Comparison of ENCODE assay signal across 9 cellular contexts in the genomic region with DNA sequence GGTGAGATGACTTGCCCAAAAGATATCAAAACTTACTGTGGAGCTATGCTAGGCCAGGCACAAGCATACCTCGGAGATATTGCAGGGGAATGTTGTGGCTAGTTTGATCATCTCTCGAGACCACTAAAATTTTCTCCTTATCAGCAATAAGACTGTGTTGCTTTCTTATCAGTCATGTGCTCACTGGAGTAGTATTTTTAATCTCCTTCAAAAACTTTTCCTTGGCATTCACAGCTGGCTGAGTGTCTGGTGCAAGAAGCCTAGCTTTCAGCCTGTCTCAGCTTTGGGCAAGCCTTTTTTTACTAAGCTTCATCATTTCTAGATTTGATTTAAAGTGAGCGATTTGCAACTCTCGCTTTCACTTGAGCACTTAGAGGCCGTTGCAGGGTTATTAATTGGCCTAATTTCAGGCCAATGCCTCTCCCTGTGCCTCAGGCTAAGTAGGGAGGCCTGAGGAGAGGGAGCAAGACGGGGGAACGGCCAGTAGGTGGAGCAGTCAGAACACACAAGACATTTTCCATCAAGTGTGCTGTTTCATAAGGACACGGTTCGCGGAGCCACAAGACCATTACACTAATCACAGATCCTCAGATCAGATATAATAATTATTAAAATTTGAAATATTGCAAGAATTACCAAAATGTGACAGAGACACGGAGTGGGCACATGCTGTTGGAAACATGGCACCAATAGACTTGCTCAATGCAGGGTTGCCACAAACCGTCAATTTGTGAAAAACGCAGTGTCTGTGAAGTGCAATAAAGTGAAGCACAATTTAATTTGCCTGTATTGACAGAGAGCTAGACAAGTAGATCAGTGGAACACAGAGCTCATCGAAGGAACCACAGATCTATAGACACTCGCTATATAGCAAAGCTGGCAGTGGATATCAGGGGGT.
DNase-seq lines count a peak whose midpoint lies in the region; ATAC-seq and TF ChIP-seq lines count a peak whose summit lies in the region.
"Had no signal": no experiment of that assay in that cellular context is flagged by ENCODE, and none has a peak within 500 bp of the region (broad histone marks: within the 10 kb centered on the region; RNA-seq: fewer than 3 reads in every experiment).

No MANE protein-coding gene starts in this region.

- no peak overlapping the region for H3K27ac ChIP-seq in thoracic aorta

- peaks cover 20% of the 10 kb centered on the region for H3K27me3 Mint-ChIP-seq in activated T-helper 2 cell treated with anti-CD3 and anti-CD28 coated beads, Interferon-gamma antibody, Interleukin-2, Interleukin-4, amounts not matched to agents 10 μg/mL and 5 μg/mL and 100 μg/mL, durations not matched to agents 14 hours and 24 hours and 36 hours (ENCODE audit: low read depth)

- intact Hi-C loops in activated T-helper 2 cell treated with anti-CD3 and anti-CD28 coated beads, Interferon-gamma antibody, Interleukin-2, Interleukin-4, amounts not matched to agents 10 μg/mL and 5 μg/mL and 100 μg/mL, durations not matched to agents 14 hours and 24 hours and 36 hours (cut with micrococcal nuclease), result loop anchor here (1.0 kb wide), 1 partner anchor 13 kb away; no protein-coding TSS in a partner anchor

- no peaks in the 10 kb centered on the region for H3K9me3 Mint-ChIP-seq in activated T-helper 2 cell treated with anti-CD3 and anti-CD28 coated beads, Interferon-gamma antibody, Interleukin-2, Interleukin-4, amounts not matched to agents 10 μg/mL and 5 μg/mL and 100 μg/mL, durations not matched to agents 14 hours and 24 hours and 36 hours
- H3K9me3 Mint-ChIP-seq: T-helper 1 cell treated with Interleukin-12 subunit alpha and Interleukin-12 subunit beta and Interleukin-4 antibody, amounts not matched to agents 30 μg/mL and 1 μg/mL, for 36 hours had no signal

- TF ChIP-seq CTCF in LNCaP clone FGC (IDR thresholded peaks at IDR 0.05; ENCODE audit: control insufficient read depth, extremely low read depth, insufficient read depth) (peak; percentile 97), omental fat pad (IDR thresholded peaks at IDR 0.05) (no peak), thoracic aorta (IDR thresholded peaks at IDR 0.05) (peak; percentile 74)

- peaks cover 0 to 5% of the 10 kb centered on the region in 2 donors for H3K4me1 ChIP-seq in thoracic aorta (ENCODE audit: control insufficient read depth in 1 of 2, low read depth in 2 of 2)

- H3K4me3 Mint-ChIP-seq in activated T-helper 2 cell treated with anti-CD3 and anti-CD28 coated beads, Interferon-gamma antibody, Interleukin-2, Interleukin-4, amounts not matched to agents 10 μg/mL and 5 μg/mL and 100 μg/mL, durations not matched to agents 14 hours and 24 hours and 36 hours (ENCODE audit: low read depth), result no peak overlapping the region
- H3K4me3 Mint-ChIP-seq: T-helper 1 cell treated with Interleukin-12 subunit alpha and Interleukin-12 subunit beta and Interleukin-4 antibody, amounts not matched to agents 30 μg/mL and 1 μg/mL, for 36 hours had no signal

- peak; percentile 83 for ATAC-seq in GM21390 (IDR thresholded peaks at IDR 0.05; ENCODE audit: unreplicated experiment)
- peak; percentile 92 for ATAC-seq in omental fat pad (ENCODE audit: low FRiP score)
- ATAC-seq in thoracic aorta (ENCODE audit: insufficient number of reproducible peaks, low FRiP score, low read depth), result peak; percentile 99

- no peaks in the 10 kb centered on the region for H3K36me3 ChIP-seq in thoracic aorta

- H3K27ac Mint-ChIP-seq in activated T-helper 2 cell treated with anti-CD3 and anti-CD28 coated beads, Interferon-gamma antibody, Interleukin-2, Interleukin-4, amounts not matched to agents 10 μg/mL and 5 μg/mL and 100 μg/mL, durations not matched to agents 14 hours and 24 hours and 36 hours, result no peak overlapping the region
- H3K27ac Mint-ChIP-seq: T-helper 1 cell treated with Interleukin-12 subunit alpha and Interleukin-12 subunit beta and Interleukin-4 antibody, amounts not matched to agents 30 μg/mL and 1 μg/mL, for 36 hours had no signal

- peak; percentile 19 for DNase-seq in COR-L47 (lab: John Stamatoyannopoulos, UW)
- peak; percentile 70 for DNase-seq in LNCaP clone FGC (ENCODE audit: low read depth)
- DNase-seq in RPMI8226, result peak; percentile 84
- peak; percentile 36 for DNase-seq in activated T-helper 2 cell treated with anti-CD3 and anti-CD28 coated beads, Interferon-gamma antibody, Interleukin-2, Interleukin-4, amounts not matched to agents 10 μg/mL and 5 μg/mL and 100 μg/mL, durations not matched to agents 14 hours and 24 hours and 36 hours (ENCODE audit: low spot score)
- DNase-seq in foreskin melanocyte, result peak; percentile 74
- peak; percentile 55 for DNase-seq in omental fat pad (ENCODE audit: low spot score)
- peak; percentile 25 for DNase-seq in thoracic aorta (ENCODE audit: low spot score)

- no peak overlapping the region for H3K4me3 ChIP-seq in LNCaP clone FGC (ENCODE audit: low read depth, low read length)
- no peak overlapping the region for H3K4me3 ChIP-seq in thoracic aorta

- no peaks in the 10 kb centered on the region for H3K4me1 Mint-ChIP-seq in activated T-helper 2 cell treated with anti-CD3 and anti-CD28 coated beads, Interferon-gamma antibody, Interleukin-2, Interleukin-4, amounts not matched to agents 10 μg/mL and 5 μg/mL and 100 μg/mL, durations not matched to agents 14 hours and 24 hours and 36 hours (ENCODE audit: low read depth)

- H3K27me3 ChIP-seq in thoracic aorta (replicated peaks; ENCODE audit: insufficient read depth), result no peaks in the 10 kb centered on the region

- H3K36me3 Mint-ChIP-seq in activated T-helper 2 cell treated with anti-CD3 and anti-CD28 coated beads, Interferon-gamma antibody, Interleukin-2, Interleukin-4, amounts not matched to agents 10 μg/mL and 5 μg/mL and 100 μg/mL, durations not matched to agents 14 hours and 24 hours and 36 hours (ENCODE audit: low read depth), result no peaks in the 10 kb centered on the region

- H3K9me3 ChIP-seq in thoracic aorta, result no peaks in the 10 kb centered on the region

Comparison
In these comparisons a context has a peak if more than half of its experiments do, and no peak if none do; other contexts are left out.
1. DNase-seq: peak in every context shown above with its lines; median percentile 84 in RPMI8226; 74 in foreskin melanocyte; 70 in LNCaP clone FGC; 55 in omental fat pad; 36 in activated T-helper 2 cell treated with anti-CD3 and anti-CD28 coated beads, Interferon-gamma antibody, Interleukin-2, Interleukin-4, amounts not matched to agents 10 μg/mL and 5 μg/mL and 100 μg/mL, durations not matched to agents 14 hours and 24 hours and 36 hours; 25 in thoracic aorta; 19 in COR-L47.
2. CTCF ChIP-seq: peak in LNCaP clone FGC (single experiment) and thoracic aorta (single experiment); none in omental fat pad (0 of 3).
3. Peak in every context shown above with its lines, with median percentiles within 50 percentile points of each other: ATAC-seq.